16 cellular contexts compared by ENCODE assay signal in the genomic region with DNA sequence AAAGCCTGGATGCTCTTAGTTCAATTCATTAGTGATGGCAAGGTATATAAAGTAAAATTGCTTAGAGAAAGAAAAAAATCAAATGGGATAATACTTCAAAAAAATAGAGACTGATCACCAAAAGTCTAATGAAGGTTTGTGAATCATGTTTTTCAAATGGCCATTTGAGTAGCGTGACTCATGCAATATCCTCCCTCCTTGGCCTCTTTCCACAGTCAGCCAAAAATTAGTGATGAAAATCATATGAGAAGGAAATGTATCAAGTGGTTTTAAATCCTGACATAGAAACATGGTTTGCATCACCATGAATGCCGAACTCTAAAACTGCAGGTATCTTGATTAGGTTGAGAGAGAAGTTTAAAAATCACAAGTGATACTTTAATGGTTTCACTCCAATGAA. TPM values are rescaled to one million over a fixed set of nuclear protein-coding genes. Genes with fewer than 3 reads are reported as not detected.
DNase-seq lines count a peak whose midpoint lies in the region; TF ChIP-seq lines count a peak whose summit lies in the region.
"Had no signal": no experiment of that assay in that cellular context is flagged by ENCODE, and none has a peak within 500 bp of the region (broad histone marks: within the 10 kb centered on the region; RNA-seq: fewer than 3 reads in every experiment).

No MANE protein-coding gene starts in this region.

- H3K27ac ChIP-seq in osteoblast (ENCODE audit: low read depth, low read length) = no peak overlapping the region
- no peak overlapping the region for H3K27ac ChIP-seq in Karpas-422 (ENCODE audit: low read length)
- H3K27ac ChIP-seq: ascending aorta, esophagus squamous epithelium, ovary, WERI-Rb-1 had no signal

- TF ChIP-seq CTCF in osteoblast (IDR thresholded peaks at IDR 0.05; ENCODE audit: extremely low read depth, low read depth, low read length) = no peak

- no peaks in the 10 kb centered on the region for H3K9me3 ChIP-seq in osteoblast (ENCODE audit: low read depth, low read length)
- no peaks in the 10 kb centered on the region for H3K9me3 ChIP-seq in Karpas-422 (ENCODE audit: low read length)
- H3K9me3 ChIP-seq: ascending aorta, esophagus squamous epithelium, ovary had no signal

- H3K79me2 ChIP-seq in osteoblast (ENCODE audit: insufficient read depth, low read length) (no peaks in the 10 kb centered on the region), Karpas-422 (ENCODE audit: low read length) (no peaks in the 10 kb centered on the region)

- no peak overlapping the region for H2AFZ ChIP-seq in osteoblast (ENCODE audit: low read length)
- no peak overlapping the region for H2AFZ ChIP-seq in Karpas-422 (ENCODE audit: low read length)

- H3K27me3 ChIP-seq in osteoblast (ENCODE audit: insufficient read depth, low read length) = peaks cover 38% of the 10 kb centered on the region
- peaks cover 31% of the 10 kb centered on the region for H3K27me3 ChIP-seq in H7 (ENCODE audit: control insufficient read depth, insufficient read depth, low read length)
- H3K27me3 ChIP-seq in Karpas-422 (ENCODE audit: low read length) = no peaks in the 10 kb centered on the region
- H3K27me3 ChIP-seq: ascending aorta, ovary had no signal

- no peak overlapping the region for H3K4me3 ChIP-seq in osteoblast (ENCODE audit: insufficient read depth, low read length)
- no peak overlapping the region for H3K4me3 ChIP-seq in H7 (ENCODE audit: insufficient read depth, low read depth, low read length)
- no peak overlapping the region for H3K4me3 ChIP-seq in Karpas-422 (ENCODE audit: low read length)
- H3K4me3 ChIP-seq: ascending aorta, esophagus squamous epithelium, ovary had no signal

- H3K9me2 ChIP-seq in Karpas-422 (replicated peaks; ENCODE audit: insufficient read depth, low read length) = no peaks in the 10 kb centered on the region

- no peaks in the 10 kb centered on the region for H3K9me3 Mint-ChIP-seq in activated CD4-positive, alpha-beta memory T cell treated with anti-CD3 and anti-CD28 coated beads, Interleukin-2, amount 10 ng/mL, durations not matched to agents 7 days and 5 days

- H4K20me1 ChIP-seq in osteoblast (ENCODE audit: insufficient read depth, low read length) (no peaks in the 10 kb centered on the region), Karpas-422 (ENCODE audit: insufficient read depth, low read depth, low read length) (no peaks in the 10 kb centered on the region)

- POLR2A ChIA-PET in activated CD4-positive, alpha-beta memory T cell treated with anti-CD3 and anti-CD28 coated beads, Interleukin-2, amount 10 ng/mL, durations not matched to agents 7 days and 5 days (lab: Charles Lee) = no interaction called here

- H3K36me3 ChIP-seq in osteoblast (ENCODE audit: insufficient read depth, low read length) = no peaks in the 10 kb centered on the region
- no peaks in the 10 kb centered on the region for H3K36me3 ChIP-seq in H7 (replicated peaks; ENCODE audit: control insufficient read depth, insufficient read depth, low read length)
- H3K36me3 ChIP-seq in Karpas-422 (ENCODE audit: insufficient read depth, low read length) = no peaks in the 10 kb centered on the region
- H3K36me3 ChIP-seq: ascending aorta, esophagus squamous epithelium, ovary, WERI-Rb-1 had no signal

- H3K4me3 Mint-ChIP-seq in activated CD4-positive, alpha-beta memory T cell treated with anti-CD3 and anti-CD28 coated beads, Interleukin-2, amount 10 ng/mL, durations not matched to agents 7 days and 5 days = no peak overlapping the region

- CTCF ChIA-PET in activated CD4-positive, alpha-beta memory T cell treated with anti-CD3 and anti-CD28 coated beads, Interleukin-2, amount 10 ng/mL, durations not matched to agents 7 days and 5 days (lab: Charles Lee) = no interaction called here

- H3K36me3 Mint-ChIP-seq in activated CD4-positive, alpha-beta memory T cell treated with anti-CD3 and anti-CD28 coated beads, Interleukin-2, amount 10 ng/mL, durations not matched to agents 7 days and 5 days (ENCODE audit: low read depth) = no peaks in the 10 kb centered on the region

- H3K27me3 Mint-ChIP-seq in activated CD4-positive, alpha-beta memory T cell treated with anti-CD3 and anti-CD28 coated beads, Interleukin-2, amount 10 ng/mL, durations not matched to agents 7 days and 5 days = peaks cover 38% of the 10 kb centered on the region

- DNase-seq in DMS 273 treated with DMSO at 0.1 percent for 48 hours (lab: John Stamatoyannopoulos, UW) (peak; percentile 26), M059J (ENCODE audit: low read depth) (peak; percentile 54), dermis blood vessel endothelial cell (peak; percentile 11), osteoblast (ENCODE audit: insufficient read length, low spot score, missing footprints) (peak; percentile 76), COR-L47 (lab: John Stamatoyannopoulos, UW) (no peak), H7 (no peak), Karpas-422 (no peak)
- no peak for DNase-seq in activated CD4-positive, alpha-beta memory T cell treated with anti-CD3 and anti-CD28 coated beads, Interleukin-2, amount 10 ng/mL, durations not matched to agents 7 days and 5 days
- DNase-seq: activated T-cell treated with anti-CD3 and anti-CD28 coated beads for 4 hours, DMS153, esophagus squamous epithelium, left cardiac atrium, NCI-H510A, ovary, WERI-Rb-1 had no signal

- H3K4me2 ChIP-seq in osteoblast (ENCODE audit: insufficient read depth, low read length) (no peak overlapping the region), Karpas-422 (ENCODE audit: low read depth, low read length, poor library complexity, severe bottlenecking) (no peak overlapping the region)

- H3K4me1 ChIP-seq in osteoblast (ENCODE audit: insufficient read depth, low read length) (peaks cover 8% of the 10 kb centered on the region), Karpas-422 (ENCODE audit: low read length) (peaks cover 20% of the 10 kb centered on the region)

- H3K27ac Mint-ChIP-seq in activated CD4-positive, alpha-beta memory T cell treated with anti-CD3 and anti-CD28 coated beads, Interleukin-2, amount 10 ng/mL, durations not matched to agents 7 days and 5 days = no peak overlapping the region

- H3K9ac ChIP-seq in Karpas-422 (ENCODE audit: low read length) = no peak overlapping the region

- peaks cover 19% of the 10 kb centered on the region for H3K4me1 Mint-ChIP-seq in activated CD4-positive, alpha-beta memory T cell treated with anti-CD3 and anti-CD28 coated beads, Interleukin-2, amount 10 ng/mL, durations not matched to agents 7 days and 5 days

RNA-seq across cellular contexts. Expression of gene COL19A1, which starts 1.2 kb away (rescaled TPM):
- total RNA-seq in M059J (2014; rRNA removed; shearing (Covaris generic)) = not detected in 2 replicates
- total RNA-seq in dermis blood vessel endothelial cell (not detected in 2 replicates), osteoblast (under 0.01 TPM in 1 of 2 replicates, not detected in the other)
- total RNA-seq in H7 (2014; rRNA removed; shearing (Covaris generic)) = not detected in 2 replicates
- not detected in 2 replicates for total RNA-seq in Karpas-422 (2014; rRNA removed; shearing (Covaris generic); ENCODE audit: low replicate concordance)
- under 1 TPM; 0.03 TPM for total RNA-seq in activated CD4-positive, alpha-beta memory T cell treated with anti-CD3 and anti-CD28 coated beads, Interleukin-2, amount 10 ng/mL, durations not matched to agents 7 days and 5 days
- total RNA-seq: ascending aorta had no signal

Comparison
In these comparisons a context has a peak if more than half of its experiments do, and no peak if none do; other contexts are left out.
1. DNase-seq: peak in DMS 273 treated with DMSO at 0.1 percent for 48 hours (single experiment), M059J (single experiment), dermis blood vessel endothelial cell (single experiment) and osteoblast (single experiment); none in COR-L47 (single experiment), H7 (single experiment), Karpas-422 (single experiment) and activated CD4-positive, alpha-beta memory T cell treated with anti-CD3 and anti-CD28 coated beads, Interleukin-2, amount 10 ng/mL, durations not matched to agents 7 days and 5 days (single experiment).